Comparison of ENCODE assay signal across 14 cellular contexts in genomic region chr10:97373456-97373855, GRCh38. TPM values are rescaled to one million over a fixed set of nuclear protein-coding genes. Genes with fewer than 3 reads are reported as not detected.
DNase-seq lines count a peak whose midpoint lies in the region; ATAC-seq and TF ChIP-seq lines count a peak whose summit lies in the region.
"Had no signal": no experiment of that assay in that cellular context is flagged by ENCODE, and none has a peak within 500 bp of the region (broad histone marks: within the 10 kb centered on the region; RNA-seq: fewer than 3 reads in every experiment).

No MANE protein-coding gene starts in this region.

- H3K4me1 Mint-ChIP-seq in dendritic cell treated with granulocyte-macrophage colony-stimulating factor and Interleukin-4, amounts not matched to agents 40 ng/mL and 50 ng/mL, for 4 days (ENCODE audit: low read depth), result peaks cover 67% of the 10 kb centered on the region
- no peaks in the 10 kb centered on the region for H3K4me1 Mint-ChIP-seq in activated naive CD8-positive, alpha-beta T cell treated with anti-CD3 and anti-CD28 coated beads for 36 hours

- intact Hi-C loops in dendritic cell treated with granulocyte-macrophage colony-stimulating factor and Interleukin-4, amounts not matched to agents 40 ng/mL and 50 ng/mL, for 4 days (cut with micrococcal nuclease), result no loop called here
- intact Hi-C loops in upper lobe of right lung (cut with DNase I), result no loop called here

- peak overlapping the region in 10 of 11 experiments; percentile 47 to 97 (median 78); a peak in 15 of 22 replicates for H3K9ac ChIP-seq in BLaER1 treated with 17β-estradiol and CSF1 and Interleukin-3, amounts not matched to agents 10 nM and 100 nM
- H3K9ac ChIP-seq: GM23248 had no signal

- H3K4me3 Mint-ChIP-seq in dendritic cell treated with granulocyte-macrophage colony-stimulating factor and Interleukin-4, amounts not matched to agents 40 ng/mL and 50 ng/mL, for 4 days, result no peak overlapping the region
- no peak overlapping the region for H3K4me3 Mint-ChIP-seq in activated naive CD8-positive, alpha-beta T cell treated with anti-CD3 and anti-CD28 coated beads for 36 hours
- H3K4me3 Mint-ChIP-seq: CD4-positive, alpha-beta T cell had no signal

- no peaks in the 10 kb centered on the region for H4K20me1 ChIP-seq in BLaER1 treated with 17β-estradiol and CSF1 and Interleukin-3, amounts not matched to agents 10 nM and 100 nM

- no peaks in the 10 kb centered on the region for H3K9me3 Mint-ChIP-seq in dendritic cell treated with granulocyte-macrophage colony-stimulating factor and Interleukin-4, amounts not matched to agents 40 ng/mL and 50 ng/mL, for 4 days
- no peaks in the 10 kb centered on the region for H3K9me3 Mint-ChIP-seq in activated naive CD8-positive, alpha-beta T cell treated with anti-CD3 and anti-CD28 coated beads for 36 hours
- H3K9me3 Mint-ChIP-seq: CD4-positive, alpha-beta T cell had no signal

- no peak for DNase-seq in upper lobe of right lung
- no peak for DNase-seq in GM10248 (ENCODE audit: extremely low spot score)
- no peak for DNase-seq in activated naive CD8-positive, alpha-beta T cell treated with anti-CD3 and anti-CD28 coated beads for 36 hours
- DNase-seq in foreskin melanocyte, result no peak
- DNase-seq: 8988T; C1 segment of cervical spinal cord; Caco-2; CD4-positive, alpha-beta T cell; GM23248; IMR-90 had no signal

- POLR2A ChIA-PET in GM10248 (lab: Yijun Ruan, JAX), result no interaction called here

- CTCF ChIA-PET in GM10248 (lab: Yijun Ruan, JAX), result no interaction called here

- no peak for ATAC-seq in upper lobe of right lung

- H3K4me2 ChIP-seq in BLaER1 treated with 17β-estradiol and CSF1 and Interleukin-3, amounts not matched to agents 10 nM and 100 nM, result peak overlapping the region in 8 of 11 experiments; percentile 77 to 92 (median 84); a peak in 14 of 22 replicates

- H3K27me3 ChIP-seq in BLaER1 treated with 17β-estradiol and CSF1 and Interleukin-3, amounts not matched to agents 10 nM and 100 nM, result no peaks in the 10 kb centered on the region
- no peaks in the 10 kb centered on the region for H3K27me3 ChIP-seq in neutrophil
- H3K27me3 ChIP-seq in upper lobe of right lung, result no peaks in the 10 kb centered on the region

- TF ChIP-seq CTCF in neutrophil (IDR thresholded peaks at IDR 0.05) (no peak), upper lobe of right lung (IDR thresholded peaks at IDR 0.05) (no peak), GM10248 (IDR thresholded peaks at IDR 0.05; ENCODE audit: control extremely low read depth, extremely low read depth, low read depth, missing control alignments) (no peak)

- peaks cover 21 to 100% (median 93%) of the 10 kb centered on the region in 10 experiments for H3K4me1 ChIP-seq in BLaER1 treated with 17β-estradiol and CSF1 and Interleukin-3, amounts not matched to agents 10 nM and 100 nM
- H3K4me1 ChIP-seq in neutrophil (ENCODE audit: control insufficient read depth in 1 of 2, insufficient read depth in 1 of 2, low read depth in 1 of 2, low read length in 1 of 2) (peaks cover 99% of the 10 kb centered on the region in 2 experiments), upper lobe of right lung (no peaks in the 10 kb centered on the region)
- H3K4me1 ChIP-seq: Caco-2, HAP-1 had no signal

- no peaks in the 10 kb centered on the region for H3K27me3 Mint-ChIP-seq in dendritic cell treated with granulocyte-macrophage colony-stimulating factor and Interleukin-4, amounts not matched to agents 40 ng/mL and 50 ng/mL, for 4 days
- H3K27me3 Mint-ChIP-seq in activated naive CD8-positive, alpha-beta T cell treated with anti-CD3 and anti-CD28 coated beads for 36 hours, result no peaks in the 10 kb centered on the region
- H3K27me3 Mint-ChIP-seq: CD4-positive, alpha-beta T cell had no signal

- peaks cover 49 to 100% (median 99%) of the 10 kb centered on the region in 11 experiments for H3K36me3 ChIP-seq in BLaER1 treated with 17β-estradiol and CSF1 and Interleukin-3, amounts not matched to agents 10 nM and 100 nM
- H3K36me3 ChIP-seq in neutrophil, result peaks cover 50% of the 10 kb centered on the region
- H3K36me3 ChIP-seq in upper lobe of right lung, result peaks cover 35% of the 10 kb centered on the region

- H3K4me3 ChIP-seq in BLaER1 treated with 17β-estradiol and CSF1 and Interleukin-3, amounts not matched to agents 10 nM and 100 nM, result no peak overlapping the region; a peak in 1 of 20 replicates
- peak overlapping the region; percentile 17 to 38 for H3K4me3 ChIP-seq in neutrophil (ENCODE audit: low read depth in 1 of 2, low read length in 1 of 2)
- no peak overlapping the region for H3K4me3 ChIP-seq in upper lobe of right lung
- H3K4me3 ChIP-seq: GM23248, HAP-1 had no signal

- H3K27ac Mint-ChIP-seq in dendritic cell treated with granulocyte-macrophage colony-stimulating factor and Interleukin-4, amounts not matched to agents 40 ng/mL and 50 ng/mL, for 4 days, result peak overlapping the region; percentile 81
- no peak overlapping the region for H3K27ac Mint-ChIP-seq in activated naive CD8-positive, alpha-beta T cell treated with anti-CD3 and anti-CD28 coated beads for 36 hours
- H3K27ac Mint-ChIP-seq: CD4-positive, alpha-beta T cell had no signal

- no peaks in the 10 kb centered on the region for H3K9me3 ChIP-seq in BLaER1 treated with 17β-estradiol and CSF1 and Interleukin-3, amounts not matched to agents 10 nM and 100 nM (replicated peaks in 1 of 11)
- H3K9me3 ChIP-seq in neutrophil (no peaks in the 10 kb centered on the region), upper lobe of right lung (no peaks in the 10 kb centered on the region)
- H3K9me3 ChIP-seq: Caco-2, HAP-1 had no signal

- peaks cover 64% of the 10 kb centered on the region for H3K36me3 Mint-ChIP-seq in dendritic cell treated with granulocyte-macrophage colony-stimulating factor and Interleukin-4, amounts not matched to agents 40 ng/mL and 50 ng/mL, for 4 days (ENCODE audit: low read depth)
- H3K36me3 Mint-ChIP-seq in activated naive CD8-positive, alpha-beta T cell treated with anti-CD3 and anti-CD28 coated beads for 36 hours, result peaks cover 20% of the 10 kb centered on the region

- peak overlapping the region; percentile 57 to 100 (median 99); a peak in 21 of 22 replicates for H3K27ac ChIP-seq in BLaER1 treated with 17β-estradiol and CSF1 and Interleukin-3, amounts not matched to agents 10 nM and 100 nM
- H3K27ac ChIP-seq in neutrophil (peak overlapping the region; percentile 99), upper lobe of right lung (peak overlapping the region; percentile 8)
- H3K27ac ChIP-seq: GM23248 had no signal

RNA-seq across cellular contexts. Expression of gene RRP12, which starts 27.7 kb away (rescaled TPM):
- total RNA-seq in upper lobe of right lung, result 23.7 TPM
- total RNA-seq in activated naive CD8-positive, alpha-beta T cell treated with anti-CD3 and anti-CD28 coated beads for 36 hours, result 10 to 100 TPM; 82.2 to 88.4 TPM

RNA-seq across cellular contexts. Expression of gene FRAT2, which starts 38.9 kb away (rescaled TPM):
- 20.4 TPM for total RNA-seq in upper lobe of right lung
- total RNA-seq in activated naive CD8-positive, alpha-beta T cell treated with anti-CD3 and anti-CD28 coated beads for 36 hours, result 1 to 10 TPM; 8.8 to 9.5 TPM

RNA-seq across cellular contexts. Expression of gene PGAM1, which starts 52.5 kb away (rescaled TPM):
- 139 TPM for total RNA-seq in upper lobe of right lung
- total RNA-seq in activated naive CD8-positive, alpha-beta T cell treated with anti-CD3 and anti-CD28 coated beads for 36 hours, result 100 to 1,000 TPM; 933 to 982 TPM

RNA-seq across cellular contexts. Expression of gene FRAT1, which starts 54.4 kb away (rescaled TPM):
- 10.4 TPM for total RNA-seq in upper lobe of right lung
- total RNA-seq in activated naive CD8-positive, alpha-beta T cell treated with anti-CD3 and anti-CD28 coated beads for 36 hours, result 1 to 10 TPM; 2.7 to 3.2 TPM

Comparison
In these comparisons a context has a peak if more than half of its experiments do, and no peak if none do; other contexts are left out.
1. H3K27ac ChIP-seq: peak in every context shown above with its lines; median percentile 99 in BLaER1 treated with 17β-estradiol and CSF1 and Interleukin-3, amounts not matched to agents 10 nM and 100 nM; 99 in neutrophil; 8 in upper lobe of right lung.
2. H3K4me3 ChIP-seq: peak in neutrophil (2 of 2); none in BLaER1 treated with 17β-estradiol and CSF1 and Interleukin-3, amounts not matched to agents 10 nM and 100 nM (0 of 10) and upper lobe of right lung (single experiment).